In the genomic region with DNA sequence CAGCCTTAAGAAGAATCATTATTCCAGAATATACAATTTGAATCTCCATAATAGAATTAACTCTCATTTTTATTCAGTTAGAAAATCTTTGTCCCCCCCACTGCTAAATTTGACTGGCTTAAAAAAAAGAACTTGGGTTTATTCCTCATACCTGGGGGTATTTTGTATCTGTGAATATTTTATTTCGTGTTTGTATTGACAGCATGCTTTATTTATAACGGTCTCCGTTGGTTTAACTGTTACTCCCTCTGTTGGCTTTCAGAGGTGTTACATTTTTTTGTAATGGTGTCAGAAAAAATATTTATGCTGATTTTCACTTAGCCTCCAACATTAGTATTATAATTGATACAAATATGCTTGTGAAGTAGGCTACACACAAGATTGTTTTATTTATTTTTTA, we compare ENCODE assay signal across 9 cellular contexts.
DNase-seq lines count a peak whose midpoint lies in the region; ATAC-seq and TF ChIP-seq lines count a peak whose summit lies in the region.
"Had no signal": no experiment of that assay in that cellular context is flagged by ENCODE, and none has a peak within 500 bp of the region (broad histone marks: within the 10 kb centered on the region; RNA-seq: fewer than 3 reads in every experiment).

No MANE protein-coding gene starts in this region.

- no peak overlapping the region for H3K4me3 Mint-ChIP-seq in GM23338
- H3K4me3 Mint-ChIP-seq in activated T-helper 17 cell treated with anti-CD3 and anti-CD28 coated beads, Interleukin-2, amount 50 U/mL, for 72 hours, result peak overlapping the region; percentile 26

- no peaks in the 10 kb centered on the region for H3K9me3 Mint-ChIP-seq in GM23338
- H3K9me3 Mint-ChIP-seq in activated T-helper 17 cell treated with anti-CD3 and anti-CD28 coated beads, Interleukin-2, amount 50 U/mL, for 72 hours, result no peaks in the 10 kb centered on the region

- POLR2A ChIA-PET in BJ (lab: Charles Lee), result no interaction called here

- H2AFZ ChIP-seq in GM23338, result no peak overlapping the region

- no peak for DNase-seq in BJ (ENCODE audit: low read depth)
- peak; percentile 44 for DNase-seq in GM23338 (ENCODE audit: low spot score)
- DNase-seq in kidney glomerular epithelial cell (lab: John Stamatoyannopoulos, UW), result peak; percentile 44
- no peak for DNase-seq in effector CD8-positive, alpha-beta T cell (lab: John Stamatoyannopoulos, UW)
- no peak for DNase-seq in SJCRH30

- no peaks in the 10 kb centered on the region; the same call in 1 of the 2 replicates for H3F3A ChIP-seq in GM23338 (replicated peaks; ENCODE audit: low read depth)

- no peaks in the 10 kb centered on the region for H3K27me3 Mint-ChIP-seq in GM23338 (ENCODE audit: insufficient read depth, low read depth, poor library complexity)
- no peaks in the 10 kb centered on the region for H3K27me3 Mint-ChIP-seq in activated T-helper 17 cell treated with anti-CD3 and anti-CD28 coated beads, Interleukin-2, amount 50 U/mL, for 72 hours

- H3K36me3 ChIP-seq in BJ (ENCODE audit: control insufficient read depth, insufficient read depth, low read length), result peaks cover 1% of the 10 kb centered on the region; the same call in 1 of the 2 replicates
- no peaks in the 10 kb centered on the region for H3K36me3 ChIP-seq in GM23338 (ENCODE audit: insufficient read depth)
- peaks cover 5% of the 10 kb centered on the region; the same call in 1 of the 2 replicates for H3K36me3 ChIP-seq in SJCRH30

- no peak overlapping the region for H3K4me2 ChIP-seq in GM23338

- no peak overlapping the region for H3K27ac Mint-ChIP-seq in GM23338
- H3K27ac Mint-ChIP-seq in activated T-helper 17 cell treated with anti-CD3 and anti-CD28 coated beads, Interleukin-2, amount 50 U/mL, for 72 hours, result no peak overlapping the region

- H3K4me1 ChIP-seq in GM23338 (ENCODE audit: insufficient read depth) (no peaks in the 10 kb centered on the region), SJCRH30 (0 out of 2 replicates have a peak, but pooled peaks cover 6% of the 10 kb centered on the region)

- 0 out of 2 replicates have a peak, but pooled peaks have one; percentile 22 for TF ChIP-seq CTCF in BJ (IDR thresholded peaks at IDR 0.05; ENCODE audit: insufficient read depth, low read depth, low read length)
- peak; percentile 45 to 67; a peak in 3 of 4 replicates for TF ChIP-seq CTCF in GM23338 (conservative IDR thresholded peaks at IDR 0.05; ENCODE audit: low read depth in 2 of 2)

- no peaks in the 10 kb centered on the region for H3K9me3 ChIP-seq in SJCRH30 (replicated peaks)
- H3K9me3 ChIP-seq: HAP-1 had no signal

- peaks cover 5% of the 10 kb centered on the region for H3K4me1 Mint-ChIP-seq in GM23338
- H3K4me1 Mint-ChIP-seq in activated T-helper 17 cell treated with anti-CD3 and anti-CD28 coated beads, Interleukin-2, amount 50 U/mL, for 72 hours, result peaks cover 50% of the 10 kb centered on the region

- H3K4me3 ChIP-seq in BJ (ENCODE audit: low read depth, low read length) (no peak overlapping the region), GM23338 (no peak overlapping the region), SJCRH30 (no peak overlapping the region)
- H3K4me3 ChIP-seq: HAP-1 had no signal

- H3K9me2 ChIP-seq in GM23338 (ENCODE audit: insufficient read depth), result no peaks in the 10 kb centered on the region

- no peaks in the 10 kb centered on the region; the same call in none of the 2 replicates for H4K20me1 ChIP-seq in GM23338 (replicated peaks; ENCODE audit: insufficient read depth)

- H3K27ac ChIP-seq in GM23338 (ENCODE audit: low read depth), result no peak overlapping the region
- H3K27ac ChIP-seq in SJCRH30, result no peak overlapping the region

- H3K79me2 ChIP-seq in GM23338 (replicated peaks; ENCODE audit: insufficient read depth), result peaks cover 56% of the 10 kb centered on the region

- ATAC-seq in GM23338, result no peak
- no peak for ATAC-seq in activated T-helper 17 cell treated with anti-CD3 and anti-CD28 coated beads, Interleukin-2, amount 50 U/mL, for 72 hours (replicated peaks)
- no peak for ATAC-seq in GM21786 (IDR thresholded peaks at IDR 0.05; ENCODE audit: unreplicated experiment)
- ATAC-seq in GM21526 (IDR thresholded peaks at IDR 0.05; ENCODE audit: low FRiP score, unreplicated experiment), result no peak

- H3K36me3 Mint-ChIP-seq in GM23338 (ENCODE audit: low read depth), result peaks cover 9% of the 10 kb centered on the region; the same call in 2 of the 3 replicates
- H3K36me3 Mint-ChIP-seq in activated T-helper 17 cell treated with anti-CD3 and anti-CD28 coated beads, Interleukin-2, amount 50 U/mL, for 72 hours (ENCODE audit: low read depth), result peaks cover 40% of the 10 kb centered on the region

- CTCF ChIA-PET in BJ (lab: Yijun Ruan, JAX), result no interaction called here

- H3K27me3 ChIP-seq in BJ (ENCODE audit: control insufficient read depth, insufficient read depth, low read length), result no peaks in the 10 kb centered on the region
- no peaks in the 10 kb centered on the region for H3K27me3 ChIP-seq in GM23338 (ENCODE audit: insufficient read depth)
- no peaks in the 10 kb centered on the region for H3K27me3 ChIP-seq in SJCRH30

TF ChIP-seq in GM23338, 12 proteins besides CTCF, POLR2A, EP300 and RAD21 (continues in another document):
- TF ChIP-seq ZNF114 (CRISPR knock-in tag; IDR thresholded peaks at IDR 0.05) (no peak), EZH2phosphoT487 (IDR thresholded peaks at IDR 0.05; ENCODE audit: unreplicated experiment) (no peak), NANOG (IDR thresholded peaks at IDR 0.05; ENCODE audit: borderline replicate concordance) (no peak), JUNB (IDR thresholded peaks at IDR 0.05; ENCODE audit: unreplicated experiment) (no peak), STAT1 (IDR thresholded peaks at IDR 0.05; ENCODE audit: unreplicated experiment) (no peak), EZH2 (IDR thresholded peaks at IDR 0.05; ENCODE audit: low read depth, unreplicated experiment) (no peak), CREB1 (CRISPR knock-in tag; IDR thresholded peaks at IDR 0.05; ENCODE audit: low read depth) (no peak), POLR2AphosphoS5 (IDR thresholded peaks at IDR 0.05; ENCODE audit: low read depth) (no peak)
- TF ChIP-seq, protein P1, sequence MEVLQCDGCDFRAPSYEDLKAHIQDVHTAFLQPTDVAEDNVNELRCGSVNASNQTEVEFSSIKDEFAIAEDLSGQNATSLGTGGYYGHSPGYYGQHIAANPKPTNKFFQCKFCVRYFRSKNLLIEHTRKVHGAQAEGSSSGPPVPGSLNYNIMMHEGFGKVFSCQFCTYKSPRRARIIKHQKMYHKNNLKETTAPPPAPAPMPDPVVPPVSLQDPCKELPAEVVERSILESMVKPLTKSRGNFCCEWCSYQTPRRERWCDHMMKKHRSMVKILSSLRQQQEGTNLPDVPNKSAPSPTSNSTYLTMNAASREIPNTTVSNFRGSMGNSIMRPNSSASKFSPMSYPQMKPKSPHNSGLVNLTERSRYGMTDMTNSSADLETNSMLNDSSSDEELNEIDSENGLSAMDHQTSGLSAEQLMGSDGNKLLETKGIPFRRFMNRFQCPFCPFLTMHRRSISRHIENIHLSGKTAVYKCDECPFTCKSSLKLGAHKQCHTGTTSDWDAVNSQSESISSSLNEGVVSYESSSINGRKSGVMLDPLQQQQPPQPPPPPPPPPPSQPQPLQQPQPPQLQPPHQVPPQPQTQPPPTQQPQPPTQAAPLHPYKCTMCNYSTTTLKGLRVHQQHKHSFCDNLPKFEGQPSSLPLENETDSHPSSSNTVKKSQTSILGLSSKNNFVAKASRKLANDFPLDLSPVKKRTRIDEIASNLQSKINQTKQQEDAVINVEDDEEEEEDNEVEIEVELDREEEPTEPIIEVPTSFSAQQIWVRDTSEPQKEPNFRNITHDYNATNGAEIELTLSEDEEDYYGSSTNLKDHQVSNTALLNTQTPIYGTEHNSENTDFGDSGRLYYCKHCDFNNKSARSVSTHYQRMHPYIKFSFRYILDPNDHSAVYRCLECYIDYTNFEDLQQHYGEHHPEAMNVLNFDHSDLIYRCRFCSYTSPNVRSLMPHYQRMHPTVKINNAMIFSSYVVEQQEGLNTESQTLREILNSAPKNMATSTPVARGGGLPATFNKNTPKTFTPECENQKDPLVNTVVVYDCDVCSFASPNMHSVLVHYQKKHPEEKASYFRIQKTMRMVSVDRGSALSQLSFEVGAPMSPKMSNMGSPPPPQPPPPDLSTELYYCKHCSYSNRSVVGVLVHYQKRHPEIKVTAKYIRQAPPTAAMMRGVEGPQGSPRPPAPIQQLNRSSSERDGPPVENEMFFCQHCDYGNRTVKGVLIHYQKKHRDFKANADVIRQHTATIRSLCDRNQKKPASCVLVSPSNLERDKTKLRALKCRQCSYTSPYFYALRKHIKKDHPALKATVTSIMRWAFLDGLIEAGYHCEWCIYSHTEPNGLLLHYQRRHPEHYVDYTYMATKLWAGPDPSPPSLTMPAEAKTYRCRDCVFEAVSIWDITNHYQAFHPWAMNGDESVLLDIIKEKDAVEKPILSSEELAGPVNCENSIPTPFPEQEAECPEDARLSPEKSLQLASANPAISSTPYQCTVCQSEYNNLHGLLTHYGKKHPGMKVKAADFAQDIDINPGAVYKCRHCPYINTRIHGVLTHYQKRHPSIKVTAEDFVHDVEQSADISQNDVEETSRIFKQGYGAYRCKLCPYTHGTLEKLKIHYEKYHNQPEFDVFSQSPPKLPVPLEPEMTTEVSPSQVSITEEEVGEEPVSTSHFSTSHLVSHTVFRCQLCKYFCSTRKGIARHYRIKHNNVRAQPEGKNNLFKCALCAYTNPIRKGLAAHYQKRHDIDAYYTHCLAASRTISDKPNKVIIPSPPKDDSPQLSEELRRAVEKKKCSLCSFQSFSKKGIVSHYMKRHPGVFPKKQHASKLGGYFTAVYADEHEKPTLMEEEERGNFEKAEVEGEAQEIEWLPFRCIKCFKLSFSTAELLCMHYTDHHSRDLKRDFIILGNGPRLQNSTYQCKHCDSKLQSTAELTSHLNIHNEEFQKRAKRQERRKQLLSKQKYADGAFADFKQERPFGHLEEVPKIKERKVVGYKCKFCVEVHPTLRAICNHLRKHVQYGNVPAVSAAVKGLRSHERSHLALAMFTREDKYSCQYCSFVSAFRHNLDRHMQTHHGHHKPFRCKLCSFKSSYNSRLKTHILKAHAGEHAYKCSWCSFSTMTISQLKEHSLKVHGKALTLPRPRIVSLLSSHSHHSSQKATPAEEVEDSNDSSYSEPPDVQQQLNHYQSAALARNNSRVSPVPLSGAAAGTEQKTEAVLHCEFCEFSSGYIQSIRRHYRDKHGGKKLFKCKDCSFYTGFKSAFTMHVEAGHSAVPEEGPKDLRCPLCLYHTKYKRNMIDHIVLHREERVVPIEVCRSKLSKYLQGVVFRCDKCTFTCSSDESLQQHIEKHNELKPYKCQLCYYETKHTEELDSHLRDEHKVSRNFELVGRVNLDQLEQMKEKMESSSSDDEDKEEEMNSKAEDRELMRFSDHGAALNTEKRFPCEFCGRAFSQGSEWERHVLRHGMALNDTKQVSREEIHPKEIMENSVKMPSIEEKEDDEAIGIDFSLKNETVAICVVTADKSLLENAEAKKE (CRISPR knock-in tag; IDR thresholded peaks at IDR 0.05), result no peak

Comparison
In these comparisons a context has a peak if more than half of its experiments do, and no peak if none do; other contexts are left out.
1. DNase-seq: peak in GM23338 (single experiment) and kidney glomerular epithelial cell (single experiment); none in BJ (single experiment), effector CD8-positive, alpha-beta T cell (single experiment) and SJCRH30 (0 of 2).